Comparison of ENCODE assay signal across 10 cellular contexts in the genomic region with DNA sequence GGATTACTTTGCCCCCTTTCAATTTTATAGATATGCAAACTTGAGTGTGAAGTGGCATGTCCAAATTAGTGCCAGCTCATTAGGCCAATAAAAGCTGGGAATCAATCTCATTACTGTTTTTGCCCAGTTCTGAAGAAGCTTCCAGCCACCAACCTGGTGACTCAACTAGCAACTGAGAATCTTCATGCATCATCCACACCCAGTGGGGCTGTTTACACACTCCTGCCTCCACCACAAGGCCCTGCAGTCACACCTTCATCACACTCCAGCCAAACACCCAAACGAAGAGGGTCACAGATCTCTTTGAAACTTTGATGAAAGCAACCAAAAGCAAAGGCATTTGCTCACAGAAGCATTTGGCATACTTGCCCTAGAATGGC. TPM values are rescaled to one million over a fixed set of nuclear protein-coding genes. Genes with fewer than 3 reads are reported as not detected.
DNase-seq lines count a peak whose midpoint lies in the region; ATAC-seq and TF ChIP-seq lines count a peak whose summit lies in the region.
"Had no signal": no experiment of that assay in that cellular context is flagged by ENCODE, and none has a peak within 500 bp of the region (broad histone marks: within the 10 kb centered on the region; RNA-seq: fewer than 3 reads in every experiment).

No MANE protein-coding gene starts in this region.

- no peaks in the 10 kb centered on the region for H3K36me3 Mint-ChIP-seq in activated T-cell treated with anti-CD3 and anti-CD28 coated beads, Interleukin-2, amount 50 U/mL, for 72 hours (ENCODE audit: insufficient read depth in 2 of 2)
- no peaks in the 10 kb centered on the region for H3K36me3 Mint-ChIP-seq in activated T-cell treated with anti-CD3 and anti-CD28 coated beads, Interleukin-2, amount 50 U/mL, for 24 hours (ENCODE audit: low read depth)
- H3K36me3 Mint-ChIP-seq in activated T-helper 17 cell treated with anti-CD3 and anti-CD28 coated beads, Interleukin-2, amount 50 U/mL, for 72 hours (ENCODE audit: low read depth) = no peaks in the 10 kb centered on the region
- H3K36me3 Mint-ChIP-seq: IgD-negative memory B cell had no signal

- peaks cover 34% of the 10 kb centered on the region for H3K4me1 Mint-ChIP-seq in activated T-cell treated with anti-CD3 and anti-CD28 coated beads, Interleukin-2, amount 50 U/mL, for 72 hours (ENCODE audit: low read depth)
- H3K4me1 Mint-ChIP-seq in activated T-cell treated with anti-CD3 and anti-CD28 coated beads, Interleukin-2, amount 50 U/mL, for 24 hours (ENCODE audit: low read depth) = peaks cover 14% of the 10 kb centered on the region
- H3K4me1 Mint-ChIP-seq in activated T-helper 17 cell treated with anti-CD3 and anti-CD28 coated beads, Interleukin-2, amount 50 U/mL, for 72 hours = peaks cover 6% of the 10 kb centered on the region
- H3K4me1 Mint-ChIP-seq: activated B cell treated with CpG ODN at 0.5 μM for 24 hours, IgD-negative memory B cell had no signal

- no peak overlapping the region for H3K4me3 ChIP-seq in right atrium auricular region
- peak overlapping the region in 1 of 2 donors; percentile 44 for H3K4me3 ChIP-seq in stomach smooth muscle (ENCODE audit: low read length in 2 of 2)

- H3K27ac ChIP-seq in right atrium auricular region = peak overlapping the region; percentile 36 to 71
- peak overlapping the region; percentile 31 for H3K27ac ChIP-seq in stomach smooth muscle (ENCODE audit: low read length)

- ATAC-seq in activated T-cell treated with anti-CD3 and anti-CD28 coated beads, Interleukin-2, amount 50 U/mL, for 72 hours (replicated peaks in 1 of 2) = peak; percentile 93 to 95
- peak; percentile 86 for ATAC-seq in activated T-helper 17 cell treated with anti-CD3 and anti-CD28 coated beads, Interleukin-2, amount 50 U/mL, for 72 hours (replicated peaks)
- ATAC-seq in GM19328 (IDR thresholded peaks at IDR 0.05; ENCODE audit: unreplicated experiment) = no peak
- no peak for ATAC-seq in GM18873 (IDR thresholded peaks at IDR 0.05; ENCODE audit: low FRiP score, unreplicated experiment)

- H3K9me3 ChIP-seq in right atrium auricular region (no peaks in the 10 kb centered on the region), stomach smooth muscle (ENCODE audit: control insufficient read depth in 2 of 2, low read length in 2 of 2) (no peaks in the 10 kb centered on the region)

- peak; percentile 51 to 59 for DNase-seq in activated T-cell treated with anti-CD3 and anti-CD28 coated beads, Interleukin-2, amount 50 U/mL, for 72 hours
- DNase-seq in activated T-cell treated with anti-CD3 and anti-CD28 coated beads, Interleukin-2, amount 50 U/mL, for 24 hours = no peak
- DNase-seq in right atrium auricular region (ENCODE audit: low spot score) (no peak), NCI-H1417 treated with DMSO at 0.1 percent for 48 hours (lab: John Stamatoyannopoulos, UW) (no peak)
- DNase-seq: activated B cell treated with CpG ODN at 0.5 μM for 24 hours had no signal

- H3K9me3 Mint-ChIP-seq in activated T-cell treated with anti-CD3 and anti-CD28 coated beads, Interleukin-2, amount 50 U/mL, for 72 hours = no peaks in the 10 kb centered on the region
- H3K9me3 Mint-ChIP-seq in activated T-cell treated with anti-CD3 and anti-CD28 coated beads, Interleukin-2, amount 50 U/mL, for 24 hours = no peaks in the 10 kb centered on the region
- no peaks in the 10 kb centered on the region for H3K9me3 Mint-ChIP-seq in activated T-helper 17 cell treated with anti-CD3 and anti-CD28 coated beads, Interleukin-2, amount 50 U/mL, for 72 hours
- H3K9me3 Mint-ChIP-seq: activated B cell treated with CpG ODN at 0.5 μM for 24 hours, IgD-negative memory B cell had no signal

- no peak overlapping the region for H3K27ac Mint-ChIP-seq in activated T-cell treated with anti-CD3 and anti-CD28 coated beads, Interleukin-2, amount 50 U/mL, for 72 hours
- H3K27ac Mint-ChIP-seq in activated T-cell treated with anti-CD3 and anti-CD28 coated beads, Interleukin-2, amount 50 U/mL, for 24 hours = no peak overlapping the region
- no peak overlapping the region for H3K27ac Mint-ChIP-seq in activated T-helper 17 cell treated with anti-CD3 and anti-CD28 coated beads, Interleukin-2, amount 50 U/mL, for 72 hours
- H3K27ac Mint-ChIP-seq: activated B cell treated with CpG ODN at 0.5 μM for 24 hours, IgD-negative memory B cell had no signal

- H3K4me1 ChIP-seq in right atrium auricular region (peaks cover 0 to 34% of the 10 kb centered on the region in 2 donors), stomach smooth muscle (ENCODE audit: control insufficient read depth, insufficient read depth, low read length) (peaks cover 47% of the 10 kb centered on the region)

- no peak overlapping the region for H3K9ac ChIP-seq in stomach smooth muscle (ENCODE audit: low read length in 2 of 2)

- H3K4me3 Mint-ChIP-seq in activated T-cell treated with anti-CD3 and anti-CD28 coated beads, Interleukin-2, amount 50 U/mL, for 72 hours = no peak overlapping the region
- no peak overlapping the region for H3K4me3 Mint-ChIP-seq in activated T-cell treated with anti-CD3 and anti-CD28 coated beads, Interleukin-2, amount 50 U/mL, for 24 hours
- no peak overlapping the region for H3K4me3 Mint-ChIP-seq in activated T-helper 17 cell treated with anti-CD3 and anti-CD28 coated beads, Interleukin-2, amount 50 U/mL, for 72 hours
- H3K4me3 Mint-ChIP-seq: activated B cell treated with CpG ODN at 0.5 μM for 24 hours, IgD-negative memory B cell had no signal

- TF ChIP-seq CTCF in right atrium auricular region (IDR thresholded peaks at IDR 0.05) = no peak

- peaks cover 67% of the 10 kb centered on the region for H3K27me3 Mint-ChIP-seq in activated T-cell treated with anti-CD3 and anti-CD28 coated beads, Interleukin-2, amount 50 U/mL, for 72 hours (ENCODE audit: low read depth)
- peaks cover 55% of the 10 kb centered on the region for H3K27me3 Mint-ChIP-seq in activated T-cell treated with anti-CD3 and anti-CD28 coated beads, Interleukin-2, amount 50 U/mL, for 24 hours
- H3K27me3 Mint-ChIP-seq in activated T-helper 17 cell treated with anti-CD3 and anti-CD28 coated beads, Interleukin-2, amount 50 U/mL, for 72 hours = peaks cover 33% of the 10 kb centered on the region

- H3K27me3 ChIP-seq in right atrium auricular region = no peaks in the 10 kb centered on the region
- no peaks in the 10 kb centered on the region for H3K27me3 ChIP-seq in stomach smooth muscle (ENCODE audit: control insufficient read depth in 1 of 2, insufficient read depth in 2 of 2, low read length in 2 of 2)

- H3K36me3 ChIP-seq in right atrium auricular region (no peaks in the 10 kb centered on the region), stomach smooth muscle (ENCODE audit: control insufficient read depth in 2 of 2, insufficient read depth in 2 of 2, low read length in 2 of 2) (no peaks in the 10 kb centered on the region)

RNA-seq across cellular contexts. Expression of gene S1PR3, which starts 41.3 kb away (rescaled TPM):
- under 1 TPM; 0.48 to 0.76 TPM for total RNA-seq in activated T-cell treated with anti-CD3 and anti-CD28 coated beads, Interleukin-2, amount 50 U/mL, for 72 hours
- not detected for total RNA-seq in activated T-helper 17 cell treated with anti-CD3 and anti-CD28 coated beads, Interleukin-2, amount 50 U/mL, for 72 hours
- total RNA-seq in right atrium auricular region = 10 to 100 TPM; 26.8 to 34.7 TPM
- total RNA-seq: activated B cell treated with CpG ODN at 0.5 μM for 24 hours had no signal

Comparison
In these comparisons a context has a peak if more than half of its experiments do, and no peak if none do; other contexts are left out.
1. DNase-seq: peak in activated T-cell treated with anti-CD3 and anti-CD28 coated beads, Interleukin-2, amount 50 U/mL, for 72 hours (2 of 2); none in activated T-cell treated with anti-CD3 and anti-CD28 coated beads, Interleukin-2, amount 50 U/mL, for 24 hours (single experiment), right atrium auricular region (single experiment) and NCI-H1417 treated with DMSO at 0.1 percent for 48 hours (single experiment).
2. ATAC-seq: peak in activated T-cell treated with anti-CD3 and anti-CD28 coated beads, Interleukin-2, amount 50 U/mL, for 72 hours (2 of 2) and activated T-helper 17 cell treated with anti-CD3 and anti-CD28 coated beads, Interleukin-2, amount 50 U/mL, for 72 hours (single experiment); none in GM19328 (single experiment) and GM18873 (single experiment).
3. RNA of gene S1PR3, which starts 41.3 kb away (total RNA-seq): 26.8 to 34.7 TPM in right atrium auricular region; 0.48 to 0.76 TPM in activated T-cell treated with anti-CD3 and anti-CD28 coated beads, Interleukin-2, amount 50 U/mL, for 72 hours and not detected in activated T-helper 17 cell treated with anti-CD3 and anti-CD28 coated beads, Interleukin-2, amount 50 U/mL, for 72 hours; every median in the first group is over 10 times any median in the second.